In the genomic region with DNA sequence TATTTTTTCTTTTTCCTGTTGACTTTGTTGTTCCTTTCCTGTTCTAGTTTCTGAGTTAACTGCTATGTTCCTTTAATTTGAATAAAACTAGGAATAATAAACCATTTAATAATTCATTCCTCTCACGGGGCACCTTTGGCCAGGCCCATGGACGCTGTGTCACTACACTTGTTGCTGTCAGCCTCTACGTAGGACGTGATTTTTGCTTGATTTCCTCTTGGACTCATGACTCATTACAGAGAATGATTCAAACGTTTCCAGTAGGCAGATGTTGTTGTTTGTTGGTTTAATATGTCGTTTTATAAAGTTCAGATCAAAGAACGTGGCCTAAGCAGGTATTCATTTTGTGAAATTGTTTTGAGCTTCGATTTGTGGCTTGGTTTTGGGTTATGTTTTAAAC, we compare ENCODE assay signal across 8 cellular contexts. TPM values are rescaled to one million over a fixed set of nuclear protein-coding genes. Genes with fewer than 3 reads are reported as not detected.
DNase-seq lines count a peak whose midpoint lies in the region; ATAC-seq and TF ChIP-seq lines count a peak whose summit lies in the region.

No MANE protein-coding gene starts in this region.

- H3K27ac ChIP-seq in thymus (ENCODE audit: low read depth): peak overlapping the region; percentile 31

- WGBS in thymus: 29% methylated on average over 8 of the region's 8 CpGs

- H3K36me3 ChIP-seq in thymus (ENCODE audit: control insufficient read depth, insufficient read depth): no peaks in the 10 kb centered on the region

- peaks cover 27% of the 10 kb centered on the region for H3K4me1 ChIP-seq in thymus (ENCODE audit: control insufficient read depth, insufficient read depth, low read length)

- ATAC-seq in Right ventricle myocardium superior (ENCODE audit: poor library complexity): no peak

- TF ChIP-seq CTCF in fibroblast of pulmonary artery (IDR thresholded peaks at IDR 0.05; ENCODE audit: low read length, missing control alignments): no peak

- H3K9me3 ChIP-seq in thymus (ENCODE audit: control insufficient read depth): no peaks in the 10 kb centered on the region

- intact Hi-C loops in cardiac septum (cut with DNase I) (no loop called here), Right ventricle myocardium superior (cut with DNase I) (loop anchor here (10.0 kb wide), 1 partner anchor 373 kb away; no protein-coding TSS in a partner anchor)

- no peaks in the 10 kb centered on the region for H3K27me3 ChIP-seq in thymus (ENCODE audit: control insufficient read depth, insufficient read depth)

- no peak overlapping the region for H3K4me3 ChIP-seq in fibroblast of pulmonary artery (replicated peaks; ENCODE audit: low read depth, low read length)
- H3K4me3 ChIP-seq in thymus (ENCODE audit: low read length): no peak overlapping the region

- DNase-seq in cardiac septum (ENCODE audit: low spot score) (peak; percentile 75), Right ventricle myocardium superior (no peak), fibroblast of pulmonary artery (ENCODE audit: low read depth) (peak; percentile 81), NK-92 (lab: John Stamatoyannopoulos, UW; ENCODE audit: unreplicated experiment) (no peak), activated gamma-delta T cell (lab: John Stamatoyannopoulos, UW) (no peak), NCI-H1105 (lab: John Stamatoyannopoulos, UW) (no peak)
- DNase-seq in activated CD4-positive, CD25-positive, alpha-beta regulatory T cell treated with anti-CD3 and anti-CD28 coated beads, Interleukin-2, amount 50 U/mL, for 72 hours: peak; percentile 31

RNA-seq across cellular contexts. Expression of a gene that starts 9.1 kb away (rescaled TPM):
- total RNA-seq in cardiac septum (2.7 TPM), Right ventricle myocardium superior (6.9 TPM)
- 8.9 TPM for polyA plus RNA-seq in thymus

Comparison
In these comparisons a context has a peak if more than half of its experiments do, and no peak if none do; other contexts are left out.
1. DNase-seq: peak in cardiac septum (single experiment), activated CD4-positive, CD25-positive, alpha-beta regulatory T cell treated with anti-CD3 and anti-CD28 coated beads, Interleukin-2, amount 50 U/mL, for 72 hours (single experiment) and fibroblast of pulmonary artery (single experiment); none in Right ventricle myocardium superior (single experiment), NK-92 (single experiment), activated gamma-delta T cell (single experiment) and NCI-H1105 (single experiment).